ENCODE assay signal across 1 cellular context in the genomic region with DNA sequence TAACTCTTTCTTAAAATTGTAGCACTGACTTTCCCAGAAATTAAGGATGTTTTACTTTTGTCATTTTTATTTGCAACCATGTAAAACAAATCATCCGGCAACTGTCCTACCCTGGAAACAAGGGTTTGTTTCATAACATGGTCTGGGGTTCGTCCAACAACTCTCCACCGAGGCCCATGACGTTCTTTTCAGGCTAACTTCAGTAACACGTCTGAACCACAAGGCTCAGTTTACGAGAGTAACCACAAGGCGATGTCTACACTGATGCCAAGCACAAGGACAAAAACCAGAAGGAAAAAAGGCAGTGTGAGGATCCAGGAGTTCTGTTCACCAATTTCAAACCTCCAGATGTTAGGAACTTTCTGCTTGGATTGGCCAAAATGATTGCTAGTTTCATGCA.
TF ChIP-seq lines count a peak whose summit lies in the region.

No MANE protein-coding gene starts in this region.

TF ChIP-seq in H1, 55 proteins besides CTCF, POLR2A, EP300 and RAD21:
- no peak for TF ChIP-seq POU5F1 (IDR thresholded peaks at IDR 0.05; ENCODE audit: low read depth, low read length)
- TF ChIP-seq EZH2 (IDR thresholded peaks at IDR 0.05; ENCODE audit: low read depth, low read length, severe bottlenecking): no peak
- TF ChIP-seq TBP (IDR thresholded peaks at IDR 0.05; ENCODE audit: low read depth, low read length): no peak
- no peak for TF ChIP-seq ZNF274 (IDR thresholded peaks at IDR 0.05; ENCODE audit: borderline replicate concordance, extremely low read depth, low read length)
- TF ChIP-seq, protein P1, sequence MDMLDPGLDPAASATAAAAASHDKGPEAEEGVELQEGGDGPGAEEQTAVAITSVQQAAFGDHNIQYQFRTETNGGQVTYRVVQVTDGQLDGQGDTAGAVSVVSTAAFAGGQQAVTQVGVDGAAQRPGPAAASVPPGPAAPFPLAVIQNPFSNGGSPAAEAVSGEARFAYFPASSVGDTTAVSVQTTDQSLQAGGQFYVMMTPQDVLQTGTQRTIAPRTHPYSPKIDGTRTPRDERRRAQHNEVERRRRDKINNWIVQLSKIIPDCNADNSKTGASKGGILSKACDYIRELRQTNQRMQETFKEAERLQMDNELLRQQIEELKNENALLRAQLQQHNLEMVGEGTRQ (IDR thresholded peaks at IDR 0.05; ENCODE audit: low read length): no peak
- no peak for TF ChIP-seq RFX5 (IDR thresholded peaks at IDR 0.05; ENCODE audit: borderline replicate concordance, low read depth, low read length)
- TF ChIP-seq, protein P2, sequence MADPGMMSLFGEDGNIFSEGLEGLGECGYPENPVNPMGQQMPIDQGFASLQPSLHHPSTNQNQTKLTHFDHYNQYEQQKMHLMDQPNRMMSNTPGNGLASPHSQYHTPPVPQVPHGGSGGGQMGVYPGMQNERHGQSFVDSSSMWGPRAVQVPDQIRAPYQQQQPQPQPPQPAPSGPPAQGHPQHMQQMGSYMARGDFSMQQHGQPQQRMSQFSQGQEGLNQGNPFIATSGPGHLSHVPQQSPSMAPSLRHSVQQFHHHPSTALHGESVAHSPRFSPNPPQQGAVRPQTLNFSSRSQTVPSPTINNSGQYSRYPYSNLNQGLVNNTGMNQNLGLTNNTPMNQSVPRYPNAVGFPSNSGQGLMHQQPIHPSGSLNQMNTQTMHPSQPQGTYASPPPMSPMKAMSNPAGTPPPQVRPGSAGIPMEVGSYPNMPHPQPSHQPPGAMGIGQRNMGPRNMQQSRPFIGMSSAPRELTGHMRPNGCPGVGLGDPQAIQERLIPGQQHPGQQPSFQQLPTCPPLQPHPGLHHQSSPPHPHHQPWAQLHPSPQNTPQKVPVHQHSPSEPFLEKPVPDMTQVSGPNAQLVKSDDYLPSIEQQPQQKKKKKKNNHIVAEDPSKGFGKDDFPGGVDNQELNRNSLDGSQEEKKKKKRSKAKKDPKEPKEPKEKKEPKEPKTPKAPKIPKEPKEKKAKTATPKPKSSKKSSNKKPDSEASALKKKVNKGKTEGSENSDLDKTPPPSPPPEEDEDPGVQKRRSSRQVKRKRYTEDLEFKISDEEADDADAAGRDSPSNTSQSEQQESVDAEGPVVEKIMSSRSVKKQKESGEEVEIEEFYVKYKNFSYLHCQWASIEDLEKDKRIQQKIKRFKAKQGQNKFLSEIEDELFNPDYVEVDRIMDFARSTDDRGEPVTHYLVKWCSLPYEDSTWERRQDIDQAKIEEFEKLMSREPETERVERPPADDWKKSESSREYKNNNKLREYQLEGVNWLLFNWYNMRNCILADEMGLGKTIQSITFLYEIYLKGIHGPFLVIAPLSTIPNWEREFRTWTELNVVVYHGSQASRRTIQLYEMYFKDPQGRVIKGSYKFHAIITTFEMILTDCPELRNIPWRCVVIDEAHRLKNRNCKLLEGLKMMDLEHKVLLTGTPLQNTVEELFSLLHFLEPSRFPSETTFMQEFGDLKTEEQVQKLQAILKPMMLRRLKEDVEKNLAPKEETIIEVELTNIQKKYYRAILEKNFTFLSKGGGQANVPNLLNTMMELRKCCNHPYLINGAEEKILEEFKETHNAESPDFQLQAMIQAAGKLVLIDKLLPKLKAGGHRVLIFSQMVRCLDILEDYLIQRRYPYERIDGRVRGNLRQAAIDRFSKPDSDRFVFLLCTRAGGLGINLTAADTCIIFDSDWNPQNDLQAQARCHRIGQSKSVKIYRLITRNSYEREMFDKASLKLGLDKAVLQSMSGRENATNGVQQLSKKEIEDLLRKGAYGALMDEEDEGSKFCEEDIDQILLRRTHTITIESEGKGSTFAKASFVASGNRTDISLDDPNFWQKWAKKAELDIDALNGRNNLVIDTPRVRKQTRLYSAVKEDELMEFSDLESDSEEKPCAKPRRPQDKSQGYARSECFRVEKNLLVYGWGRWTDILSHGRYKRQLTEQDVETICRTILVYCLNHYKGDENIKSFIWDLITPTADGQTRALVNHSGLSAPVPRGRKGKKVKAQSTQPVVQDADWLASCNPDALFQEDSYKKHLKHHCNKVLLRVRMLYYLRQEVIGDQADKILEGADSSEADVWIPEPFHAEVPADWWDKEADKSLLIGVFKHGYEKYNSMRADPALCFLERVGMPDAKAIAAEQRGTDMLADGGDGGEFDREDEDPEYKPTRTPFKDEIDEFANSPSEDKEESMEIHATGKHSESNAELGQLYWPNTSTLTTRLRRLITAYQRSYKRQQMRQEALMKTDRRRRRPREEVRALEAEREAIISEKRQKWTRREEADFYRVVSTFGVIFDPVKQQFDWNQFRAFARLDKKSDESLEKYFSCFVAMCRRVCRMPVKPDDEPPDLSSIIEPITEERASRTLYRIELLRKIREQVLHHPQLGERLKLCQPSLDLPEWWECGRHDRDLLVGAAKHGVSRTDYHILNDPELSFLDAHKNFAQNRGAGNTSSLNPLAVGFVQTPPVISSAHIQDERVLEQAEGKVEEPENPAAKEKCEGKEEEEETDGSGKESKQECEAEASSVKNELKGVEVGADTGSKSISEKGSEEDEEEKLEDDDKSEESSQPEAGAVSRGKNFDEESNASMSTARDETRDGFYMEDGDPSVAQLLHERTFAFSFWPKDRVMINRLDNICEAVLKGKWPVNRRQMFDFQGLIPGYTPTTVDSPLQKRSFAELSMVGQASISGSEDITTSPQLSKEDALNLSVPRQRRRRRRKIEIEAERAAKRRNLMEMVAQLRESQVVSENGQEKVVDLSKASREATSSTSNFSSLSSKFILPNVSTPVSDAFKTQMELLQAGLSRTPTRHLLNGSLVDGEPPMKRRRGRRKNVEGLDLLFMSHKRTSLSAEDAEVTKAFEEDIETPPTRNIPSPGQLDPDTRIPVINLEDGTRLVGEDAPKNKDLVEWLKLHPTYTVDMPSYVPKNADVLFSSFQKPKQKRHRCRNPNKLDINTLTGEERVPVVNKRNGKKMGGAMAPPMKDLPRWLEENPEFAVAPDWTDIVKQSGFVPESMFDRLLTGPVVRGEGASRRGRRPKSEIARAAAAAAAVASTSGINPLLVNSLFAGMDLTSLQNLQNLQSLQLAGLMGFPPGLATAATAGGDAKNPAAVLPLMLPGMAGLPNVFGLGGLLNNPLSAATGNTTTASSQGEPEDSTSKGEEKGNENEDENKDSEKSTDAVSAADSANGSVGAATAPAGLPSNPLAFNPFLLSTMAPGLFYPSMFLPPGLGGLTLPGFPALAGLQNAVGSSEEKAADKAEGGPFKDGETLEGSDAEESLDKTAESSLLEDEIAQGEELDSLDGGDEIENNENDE (IDR thresholded peaks at IDR 0.05; ENCODE audit: insufficient replicate concordance, low read length): no peak
- no peak for TF ChIP-seq POLR2AphosphoS5 (IDR thresholded peaks at IDR 0.05; ENCODE audit: low read depth, low read length)
- TF ChIP-seq FOSL1 (IDR thresholded peaks at IDR 0.05; ENCODE audit: insufficient read depth, low read depth, low read length): no peak
- no peak for TF ChIP-seq TAF1 (IDR thresholded peaks at IDR 0.05; ENCODE audit: low read depth, low read length)
TF ChIP-seq in H1: peak in this region for 0.
